ENCODE assay signal across 8 cellular contexts in the genomic region with DNA sequence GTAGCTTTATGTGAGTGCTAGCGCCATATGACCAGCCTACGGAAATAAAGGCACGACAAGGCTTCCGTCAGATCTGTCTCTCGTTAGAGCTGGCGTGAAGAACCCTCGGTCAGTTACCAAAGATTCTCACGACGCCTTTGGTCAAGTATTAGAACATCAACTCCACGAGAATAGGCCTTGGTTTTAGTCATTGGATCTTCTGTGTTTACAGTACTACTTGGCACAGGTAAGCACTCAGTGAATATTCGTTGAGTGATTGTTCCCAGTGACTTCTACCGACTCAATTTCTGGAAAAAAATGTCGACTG. TPM values are rescaled to one million over a fixed set of nuclear protein-coding genes. Genes with fewer than 3 reads are reported as not detected.
DNase-seq lines count a peak whose midpoint lies in the region; ATAC-seq and TF ChIP-seq lines count a peak whose summit lies in the region.

No MANE protein-coding gene starts in this region.

- ATAC-seq in CD4-positive, alpha-beta T cell (ENCODE audit: poor library complexity): no peak
- peak; percentile 1 for ATAC-seq in HG02870 (IDR thresholded peaks at IDR 0.05; ENCODE audit: unreplicated experiment)
- no peak for ATAC-seq in GM18858 (IDR thresholded peaks at IDR 0.05; ENCODE audit: unreplicated experiment)

- CTCF ChIA-PET in CD4-positive, alpha-beta T cell (lab: Charles Lee): interaction anchor here (0.7 to 2.2 kb wide), 20 partner anchors 9 to 589 kb away, joined by 3 to 18 read pairs (median 4); a partner anchor contains a TSS

- 0 to 1% methylated on average over 13 of the region's 13 CpGs for WGBS in mesodermal cell (ENCODE audit: insufficient coverage in 2 of 2), 2 experiments

- intact Hi-C loops in CD4-positive, alpha-beta T cell (cut with DNase I, micrococcal nuclease): loop anchor here (1.0 to 10.0 kb wide), 10 partner anchors 61 to 648 kb away; a partner anchor contains a TSS

- H3K4me1 ChIP-seq in mesodermal cell (ENCODE audit: control insufficient read depth, insufficient read depth, low read length, poor library complexity, severe bottlenecking): peaks cover 4% of the 10 kb centered on the region

- peak overlapping the region; percentile 94 for H3K27ac Mint-ChIP-seq in CD4-positive, alpha-beta T cell

- no peaks in the 10 kb centered on the region for H3K9me3 ChIP-seq in CD4-positive, alpha-beta T cell (ENCODE audit: control insufficient read depth, low read length)
- H3K9me3 ChIP-seq in mesodermal cell (ENCODE audit: control insufficient read depth, low read length): no peaks in the 10 kb centered on the region

- TF ChIP-seq CTCF in CD4-positive, alpha-beta T cell (IDR thresholded peaks at IDR 0.05): peak; percentile 3
- no peak for TF ChIP-seq CTCF in astrocyte of the cerebellum (IDR thresholded peaks at IDR 0.05; ENCODE audit: low read depth, low read length, missing control alignments)

- H3K4me3 ChIP-seq in astrocyte of the cerebellum (ENCODE audit: low read depth, low read length) (peak overlapping the region; percentile 76), mesodermal cell (ENCODE audit: extremely low read depth, insufficient read depth, low read length, poor library complexity, severe bottlenecking) (peak overlapping the region; percentile 84)

- peak overlapping the region; percentile 92 for H3K4me3 Mint-ChIP-seq in CD4-positive, alpha-beta T cell

- H3K36me3 Mint-ChIP-seq in CD4-positive, alpha-beta T cell (ENCODE audit: low read depth): peaks cover 46% of the 10 kb centered on the region

- H3K36me3 ChIP-seq in mesodermal cell (ENCODE audit: control insufficient read depth, insufficient read depth, low read length): peaks cover 36% of the 10 kb centered on the region

- H3K4me1 Mint-ChIP-seq in CD4-positive, alpha-beta T cell (ENCODE audit: low read depth): peaks cover 57% of the 10 kb centered on the region

- POLR2A ChIA-PET in CD4-positive, alpha-beta T cell (lab: Charles Lee): interaction anchor here (0.6 to 2.7 kb wide), 35 partner anchors 9 to 703 kb away, joined by 3 to 77 read pairs (median 5); a partner anchor contains a TSS

- peak overlapping the region; percentile 86 for H3K27ac ChIP-seq in CD4-positive, alpha-beta T cell (ENCODE audit: low read depth, low read length)
- H3K27ac ChIP-seq in mesodermal cell (ENCODE audit: low read depth, low read length, severe bottlenecking): peak overlapping the region; percentile 80

- in situ Hi-C loops in astrocyte of the cerebellum (cut with HindIII; ENCODE audit: low sequenced_read_pairs): no loop called here

- no peaks in the 10 kb centered on the region for H3K9me3 Mint-ChIP-seq in CD4-positive, alpha-beta T cell

- no peaks in the 10 kb centered on the region for H3K27me3 ChIP-seq in CD4-positive, alpha-beta T cell (ENCODE audit: control insufficient read depth, insufficient read depth, low read length)

- DNase-seq in CD4-positive, alpha-beta T cell: no peak
- no peak for DNase-seq in astrocyte of the cerebellum (ENCODE audit: low read depth)
- no peak for DNase-seq in OCI-M2 (lab: John Stamatoyannopoulos, UW; ENCODE audit: unreplicated experiment)
- no peak for DNase-seq in retina
- no peak for DNase-seq in NCI-H1105 treated with DMSO at 0.1 percent for 48 hours (lab: John Stamatoyannopoulos, UW)

- H3K27me3 Mint-ChIP-seq in CD4-positive, alpha-beta T cell: no peaks in the 10 kb centered on the region

RNA-seq across cellular contexts. Expression of a gene that starts 0.3 kb away (rescaled TPM):
- 10 to 100 TPM; 45.4 to 47.3 TPM for total RNA-seq in CD4-positive, alpha-beta T cell
- polyA plus RNA-seq in mesodermal cell (2013, experiment 1 of 2): 12.2 TPM
- 10.9 TPM for polyA plus RNA-seq in mesodermal cell (2013, experiment 2 of 2)

RNA-seq across cellular contexts. Expression of a gene that starts 0.6 kb away (rescaled TPM):
- 10 to 100 TPM; 19.7 to 20.7 TPM for total RNA-seq in CD4-positive, alpha-beta T cell
- 16.8 TPM for polyA plus RNA-seq in mesodermal cell (2013, experiment 1 of 2)
- 19.0 TPM for polyA plus RNA-seq in mesodermal cell (2013, experiment 2 of 2)

RNA-seq across cellular contexts. Expression of a gene that starts 51.2 kb away (rescaled TPM):
- not detected for total RNA-seq in CD4-positive, alpha-beta T cell
- polyA plus RNA-seq in mesodermal cell (2013, experiment 1 of 2): not detected
- polyA plus RNA-seq in mesodermal cell (2013, experiment 2 of 2): not detected
